ENCODE assay signal across 26 cellular contexts in the genomic region with DNA sequence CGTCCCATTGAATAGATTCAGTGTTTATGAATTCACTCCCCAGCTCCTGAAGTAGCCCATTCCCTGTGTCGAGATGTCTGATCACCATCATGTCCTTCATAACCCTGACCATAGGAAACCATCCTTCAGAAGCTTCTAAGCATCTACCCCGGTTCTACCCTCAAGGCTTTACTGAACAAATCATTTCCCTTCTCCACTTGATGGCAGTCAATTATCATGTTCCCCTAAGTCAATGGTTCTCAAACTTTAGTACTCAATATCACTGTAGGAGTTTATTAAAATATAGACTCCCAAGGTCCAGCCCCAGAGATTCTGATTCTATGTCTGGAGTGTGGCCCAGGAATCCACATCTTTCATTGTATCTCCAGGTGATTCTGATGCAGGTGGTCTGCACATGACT.
A peak's percentile ranks its signal among the peaks of the same experiment; 100 is the strongest.
DNase-seq lines count a peak whose midpoint lies in the region; ATAC-seq, FAIRE-seq and TF ChIP-seq lines count a peak whose summit lies in the region.
"Had no signal": no experiment of that assay in that cellular context is flagged by ENCODE, and none has a peak within 500 bp of the region (broad histone marks: within the 10 kb centered on the region; RNA-seq: fewer than 3 reads in every experiment).

No MANE protein-coding gene starts in this region.

- H3K9ac ChIP-seq in H1 (replicated peaks in 1 of 4; ENCODE audit: extremely low read depth in 1 of 4, low read depth in 3 of 4, low read length in 3 of 4): no peak overlapping the region

- no peak for ATAC-seq in naive thymus-derived CD4-positive, alpha-beta T cell
- ATAC-seq in GM21528 (IDR thresholded peaks at IDR 0.05; ENCODE audit: low FRiP score, unreplicated experiment) (no peak), HG02642 (IDR thresholded peaks at IDR 0.05; ENCODE audit: poor library complexity, unreplicated experiment) (no peak)
- ATAC-seq: naive thymus-derived CD8-positive, alpha-beta T cell had no signal

- intact Hi-C loops in A673 (cut with micrococcal nuclease; ENCODE audit: unreplicated experiment): no loop called here
- intact Hi-C loops in naive thymus-derived CD4-positive, alpha-beta T cell (cut with micrococcal nuclease): loop anchor here (1.0 to 10.0 kb wide), 2 partner anchors 228 to 326 kb away; a partner anchor contains a TSS
- intact Hi-C loops in adrenal gland (cut with DNase I): loop anchor here in 1 of 2 donors (10.0 kb wide), 1 partner anchor 328 kb away; a partner anchor contains a TSS

- H3K27ac Mint-ChIP-seq in naive thymus-derived CD4-positive, alpha-beta T cell: no peak overlapping the region
- H3K27ac Mint-ChIP-seq: naive thymus-derived CD8-positive, alpha-beta T cell had no signal

- H3K4me2 ChIP-seq in H1 (ENCODE audit: insufficient read depth in 1 of 2, low read depth in 2 of 2, low read length in 2 of 2): no peak overlapping the region

- TF ChIP-seq RAD21 in H1 (IDR thresholded peaks at IDR 0.05 in 1 of 2, conservative IDR thresholded peaks at IDR 0.05 in 1 of 2; ENCODE audit: low read depth in 2 of 2, low read length in 2 of 2): peak; percentile 28 to 49; a peak in 3 of 4 replicates

- TF ChIP-seq CTCF in A673 (conservative IDR thresholded peaks at IDR 0.05; ENCODE audit: low read depth, low read length) (peak; percentile 30; the same call in 1 of the 2 replicates), HEK293 (tag by site-specific recombination; IDR thresholded peaks at IDR 0.05) (peak; percentile 28; the same call in 1 of the 2 replicates), H1 (IDR thresholded peaks at IDR 0.05; ENCODE audit: control extremely low read depth in 1 of 3, insufficient read depth in 1 of 3, low read depth in 1 of 3, low read length in 3 of 3) (no peak), adrenal gland (IDR thresholded peaks at IDR 0.05) (peak in 2 of 6 experiments; percentile 20 to 29), BE2C (IDR thresholded peaks at IDR 0.05; ENCODE audit: low read depth, low read length) (no peak)

- H3K27me3 Mint-ChIP-seq in naive thymus-derived CD4-positive, alpha-beta T cell: peaks cover 4 to 15% (median 9%) of the 10 kb centered on the region in 5 donors

- no peaks in the 10 kb centered on the region for H3K79me2 ChIP-seq in H1 (ENCODE audit: control insufficient read depth in 1 of 2, insufficient read depth in 2 of 2, low read length in 2 of 2)

- H2BK5ac ChIP-seq in H1 (ENCODE audit: low read depth, low read length): no peak overlapping the region

- no peak for TF ChIP-seq EP300 in H1 (IDR thresholded peaks at IDR 0.05; ENCODE audit: borderline replicate concordance in 1 of 2, low read depth in 2 of 2, low read length in 2 of 2)

- no peak overlapping the region for H3K4me3 Mint-ChIP-seq in naive thymus-derived CD4-positive, alpha-beta T cell
- H3K4me3 Mint-ChIP-seq: naive thymus-derived CD8-positive, alpha-beta T cell had no signal

- no peak overlapping the region for H3K18ac ChIP-seq in H1 (ENCODE audit: extremely low read depth, low read length)

- H3K4me3 ChIP-seq in A673 (ENCODE audit: low read depth, low read length, poor library complexity, severe bottlenecking): no peak overlapping the region
- no peak overlapping the region for H3K4me3 ChIP-seq in HEK293 (ENCODE audit: low read depth, low read length)
- H3K4me3 ChIP-seq in H1 (ENCODE audit: extremely low read depth in 1 of 4, insufficient read depth in 2 of 4, low read depth in 3 of 4, low read length in 4 of 4): no peak overlapping the region
- H3K4me3 ChIP-seq in naive thymus-derived CD4-positive, alpha-beta T cell (ENCODE audit: low read length): no peak overlapping the region
- no peak overlapping the region for H3K4me3 ChIP-seq in adrenal gland
- H3K4me3 ChIP-seq in BE2C (ENCODE audit: low read depth, low read length): no peak overlapping the region
- H3K4me3 ChIP-seq: cardiac muscle cell, ovary had no signal

- no peak for FAIRE-seq in H1 (lab: Jason Lieb, UNC)
- FAIRE-seq: D721Med, HTR-8/SVneo, urothelium cell line had no signal

- H3K9me3 ChIP-seq in A673 (ENCODE audit: low read depth, low read length, poor library complexity, severe bottlenecking): no peaks in the 10 kb centered on the region
- H3K9me3 ChIP-seq in HEK293 (ENCODE audit: control insufficient read depth, insufficient read depth, low read depth, low read length): no peaks in the 10 kb centered on the region
- H3K9me3 ChIP-seq in H1 (ENCODE audit: insufficient read depth in 2 of 2, low read depth in 1 of 2, low read length in 1 of 2): no peaks in the 10 kb centered on the region
- H3K9me3 ChIP-seq in naive thymus-derived CD4-positive, alpha-beta T cell (ENCODE audit: control insufficient read depth in 2 of 3, low read length in 3 of 3): no peaks in the 10 kb centered on the region
- no peaks in the 10 kb centered on the region for H3K9me3 ChIP-seq in adrenal gland (replicated peaks in 1 of 3)
- H3K9me3 ChIP-seq in BE2C: no peaks in the 10 kb centered on the region
- H3K9me3 ChIP-seq: ovary had no signal

- no peak overlapping the region for H2AFZ ChIP-seq in H1 (ENCODE audit: low read length)

- CTCF ChIA-PET in A673 (lab: Charles Lee): no interaction called here
- CTCF ChIA-PET in HEK293 (lab: Yijun Ruan, JAX): interaction anchor here (0.6 to 1.8 kb wide), 6 partner anchors 8 to 329 kb away, joined by 3 to 6 read pairs (median 3); no protein-coding TSS in a partner anchor
- CTCF ChIA-PET in H1 (lab: Charles Lee; ENCODE audit: partially characterized antibody): interaction anchor here (0.7 to 1.1 kb wide), 3 partner anchors 10 to 658 kb away, joined by 3 read pairs; no protein-coding TSS in a partner anchor
- CTCF ChIA-PET in naive thymus-derived CD4-positive, alpha-beta T cell (lab: Charles Lee): interaction anchor here (0.6 to 2.6 kb wide), 5 partner anchors 16 to 1041 kb away, joined by 3 to 13 read pairs (median 3); no protein-coding TSS in a partner anchor

- H3K4me1 ChIP-seq in A673 (ENCODE audit: insufficient read depth, low read length, poor library complexity, severe bottlenecking): no peaks in the 10 kb centered on the region
- H3K4me1 ChIP-seq in HEK293 (ENCODE audit: control insufficient read depth, insufficient read depth, low read length): no peaks in the 10 kb centered on the region
- no peaks in the 10 kb centered on the region for H3K4me1 ChIP-seq in H1 (replicated peaks in 1 of 4; ENCODE audit: control insufficient read depth in 3 of 4, insufficient read depth in 4 of 4, low read length in 3 of 4)
- H3K4me1 ChIP-seq in naive thymus-derived CD4-positive, alpha-beta T cell (ENCODE audit: control insufficient read depth in 2 of 2, insufficient read depth in 2 of 2, low read length in 2 of 2): no peaks in the 10 kb centered on the region
- no peaks in the 10 kb centered on the region for H3K4me1 ChIP-seq in adrenal gland (replicated peaks in 1 of 2)
- H3K4me1 ChIP-seq in BE2C: no peaks in the 10 kb centered on the region

- TF ChIP-seq POLR2A in H1 (IDR thresholded peaks at IDR 0.05; ENCODE audit: control extremely low read depth in 1 of 2, low read depth in 2 of 2, low read length in 2 of 2) (no peak), adrenal gland (IDR thresholded peaks at IDR 0.05) (no peak)

- H4K8ac ChIP-seq in H1 (ENCODE audit: extremely low read depth, insufficient read depth, low read length): no peak overlapping the region

- no peaks in the 10 kb centered on the region for H3K79me1 ChIP-seq in H1 (ENCODE audit: low read depth, low read length)

- DNase-seq in A673 (ENCODE audit: low spot score) (no peak), H1 (ENCODE audit: low read depth in 1 of 2, low spot score in 2 of 2) (peak in 1 of 2 experiments; percentile 16), adrenal gland (no peak), BE2C (no peak)
- peak in 5 of 9 donors; percentile 5 to 35 (median 9) for DNase-seq in naive thymus-derived CD4-positive, alpha-beta T cell
- DNase-seq: activated CD4-positive, alpha-beta T cell treated with anti-CD3 and anti-CD28 coated beads for 1 hour; activated naive CD4-positive, alpha-beta T cell treated with Interleukin-2 at 50 U/mL for 16 hours; activated T-cell treated with anti-CD3 and anti-CD28 coated beads, Interleukin-2, amount 50 U/mL, for 1 hour; amniotic stem cell; Karpas-422; kidney glomerular epithelial cell; mesendoderm; NCI-H1092 treated with DMSO at 0.1 percent for 48 hours; NCI-H2081 treated with DMSO at 0.1 percent for 48 hours; NCI-H446 treated with DMSO at 0.1 percent for 48 hours; ovary; SIG-M5 had no signal

- no peak overlapping the region for H2AK5ac ChIP-seq in H1 (ENCODE audit: low read depth, low read length)

- H3K27ac ChIP-seq in A673 (ENCODE audit: low read depth, low read length, poor library complexity, severe bottlenecking) (no peak overlapping the region), HEK293 (ENCODE audit: extremely low read depth, low read depth, low read length) (no peak overlapping the region), H1 (ENCODE audit: low read depth, low read length) (no peak overlapping the region), adrenal gland (no peak overlapping the region)
- H3K27ac ChIP-seq in naive thymus-derived CD4-positive, alpha-beta T cell (ENCODE audit: low read depth, low read length): no peak overlapping the region
- H3K27ac ChIP-seq: C4-2B, cardiac muscle cell, ovary had no signal

- no peak overlapping the region for H2BK120ac ChIP-seq in H1 (replicated peaks; ENCODE audit: low read depth, low read length)

- BruUV-seq in A673 (replicated peaks; lab: Mats Ljungman, UMichigan): no TSS peak

- no peaks in the 10 kb centered on the region for H3K27me3 ChIP-seq in A673 (replicated peaks; ENCODE audit: insufficient read depth, low read depth, low read length, poor library complexity)
- H3K27me3 ChIP-seq in H1 (replicated peaks in 1 of 4; ENCODE audit: control insufficient read depth in 3 of 4, extremely low read depth in 1 of 4, insufficient read depth in 3 of 4, low read length in 3 of 4): no peaks in the 10 kb centered on the region
- no peaks in the 10 kb centered on the region for H3K27me3 ChIP-seq in naive thymus-derived CD4-positive, alpha-beta T cell (ENCODE audit: control insufficient read depth in 2 of 2, insufficient read depth in 2 of 2, low read length in 2 of 2)
- H3K27me3 ChIP-seq in adrenal gland: no peaks in the 10 kb centered on the region
- H3K27me3 ChIP-seq in BE2C: no peaks in the 10 kb centered on the region
- H3K27me3 ChIP-seq: cardiac muscle cell, ovary had no signal

- no peaks in the 10 kb centered on the region for H4K20me1 ChIP-seq in H1 (replicated peaks in 1 of 2; ENCODE audit: control insufficient read depth in 1 of 2, insufficient read depth in 2 of 2, low read length in 2 of 2)

- peaks cover 0 to 2% (median 0%) of the 10 kb centered on the region in 7 donors for H3K4me1 Mint-ChIP-seq in naive thymus-derived CD4-positive, alpha-beta T cell

- H3K36me3 Mint-ChIP-seq in naive thymus-derived CD4-positive, alpha-beta T cell: no peaks in the 10 kb centered on the region
- H3K36me3 Mint-ChIP-seq: naive thymus-derived CD8-positive, alpha-beta T cell had no signal

- H4K91ac ChIP-seq in H1 (replicated peaks; ENCODE audit: insufficient read length, low read length): no peak overlapping the region

- H2BK15ac ChIP-seq in H1 (ENCODE audit: low read length): no peak overlapping the region

- H2BK20ac ChIP-seq in H1 (ENCODE audit: low read length): no peak overlapping the region

- H3K4ac ChIP-seq in H1 (replicated peaks; ENCODE audit: insufficient read length, low read depth, low read length): no peak overlapping the region

- 85% methylated on average over 3 of the region's 3 CpGs; no CpG with 5 or more reads in 1 of the 2 experiments for WGBS in H1 (ENCODE audit: extremely low coverage in 1 of 2, insufficient coverage in 1 of 2, insufficient read length in 1 of 2, insufficient replicate concordance in 2 of 2, low coverage in 1 of 2, low lambda C conversion rate in 2 of 2, missing lambda C conversion rate in 1 of 2), 2 experiments
- 69 to 79% (median 76%) methylated on average over 3 of the region's 3 CpGs for WGBS in adrenal gland, 4 donors

- H3K56ac ChIP-seq in H1 (replicated peaks; ENCODE audit: insufficient read length, low read depth, low read length): no peak overlapping the region

- H3K36me3 ChIP-seq in A673 (ENCODE audit: insufficient read depth, low read length, poor library complexity, severe bottlenecking) (no peaks in the 10 kb centered on the region), HEK293 (ENCODE audit: control insufficient read depth in 2 of 2, insufficient read depth in 1 of 2, low read length in 2 of 2) (no peaks in the 10 kb centered on the region), H1 (ENCODE audit: control insufficient read depth in 2 of 4, insufficient read depth in 4 of 4, low read length in 3 of 4) (no peaks in the 10 kb centered on the region), adrenal gland (replicated peaks in 1 of 2) (no peaks in the 10 kb centered on the region), BE2C (no peaks in the 10 kb centered on the region)
- no peaks in the 10 kb centered on the region for H3K36me3 ChIP-seq in naive thymus-derived CD4-positive, alpha-beta T cell (ENCODE audit: control insufficient read depth in 2 of 3, insufficient read depth in 3 of 3, low read length in 3 of 3)
- H3K36me3 ChIP-seq: cardiac muscle cell, ovary had no signal

- H3K14ac ChIP-seq in H1 (ENCODE audit: insufficient read length): no peak overlapping the region

- H3K9me3 Mint-ChIP-seq in naive thymus-derived CD4-positive, alpha-beta T cell: no peaks in the 10 kb centered on the region
- H3K9me3 Mint-ChIP-seq: naive thymus-derived CD8-positive, alpha-beta T cell had no signal

- H3K23me2 ChIP-seq in H1 (ENCODE audit: low read depth, low read length): no peaks in the 10 kb centered on the region; the same call in 1 of the 2 replicates

- no peak overlapping the region for H2BK12ac ChIP-seq in H1 (ENCODE audit: low read depth, low read length)

- H3K23ac ChIP-seq in H1 (ENCODE audit: insufficient read length): no peak overlapping the region

- no peak overlapping the region for H4K5ac ChIP-seq in H1 (ENCODE audit: insufficient read length, low read depth, low read length)

- POLR2A ChIA-PET in A673 (lab: Charles Lee; ENCODE audit: low non-redundant PET) (no interaction called here), HEK293 (lab: Yijun Ruan, JAX) (no interaction called here), H1 (lab: Charles Lee; ENCODE audit: partially characterized antibody) (no interaction called here)
- POLR2A ChIA-PET in naive thymus-derived CD4-positive, alpha-beta T cell (lab: Charles Lee): no interaction called here

Comparison
In these comparisons a context has a peak if more than half of its experiments do, and no peak if none do; other contexts are left out.
1. DNase-seq: peak in naive thymus-derived CD4-positive, alpha-beta T cell (5 of 9); none in A673 (single experiment), adrenal gland (0 of 7) and BE2C (single experiment).
2. CTCF ChIP-seq: peak in A673 (single experiment) and HEK293 (single experiment); none in H1 (0 of 3) and BE2C (single experiment).